ENCODE assay signal across 19 cellular contexts in the genomic region with DNA sequence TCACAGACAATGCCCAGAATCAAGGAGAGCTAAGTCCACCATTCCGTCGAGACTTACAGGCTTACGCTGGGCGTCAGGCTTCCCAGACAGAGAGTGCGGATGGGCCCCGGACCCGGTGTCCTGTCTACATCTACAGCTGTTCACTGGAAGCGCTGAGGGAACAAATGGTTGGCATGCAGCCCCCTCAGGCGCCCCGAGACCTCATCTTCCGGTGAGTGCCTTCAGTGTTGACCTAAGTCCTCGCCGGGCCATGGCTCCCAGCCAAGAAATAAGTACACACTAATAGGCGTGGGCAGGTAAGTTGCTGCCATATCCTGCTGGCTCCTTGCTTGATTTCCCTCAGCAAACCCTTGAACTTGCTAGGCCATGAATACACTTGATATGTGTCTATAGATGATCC. TPM values are rescaled to one million over a fixed set of nuclear protein-coding genes. Genes with fewer than 3 reads are reported as not detected.
A peak's percentile ranks its signal among the peaks of the same experiment; 100 is the strongest.
DNase-seq lines count a peak whose midpoint lies in the region; ATAC-seq and TF ChIP-seq lines count a peak whose summit lies in the region.
"Had no signal": no experiment of that assay in that cellular context is flagged by ENCODE, and none has a peak within 500 bp of the region (broad histone marks: within the 10 kb centered on the region; RNA-seq: fewer than 3 reads in every experiment).

No MANE protein-coding gene starts in this region.

- BruUV-seq in MCF 10A (replicated peaks; lab: Mats Ljungman, UMichigan) (TSS peak; percentile 10), mammary epithelial cell (replicated peaks; lab: Mats Ljungman, UMichigan) (no TSS peak)

- H3K79me1 ChIP-seq in neuronal stem cell (ENCODE audit: low read depth, low read length), result no peaks in the 10 kb centered on the region

- ATAC-seq in lung (ENCODE audit: insufficient read depth, low FRiP score), result no peak
- no peak for ATAC-seq in HG02885 (IDR thresholded peaks at IDR 0.05; ENCODE audit: poor library complexity, unreplicated experiment)

- H2AK5ac ChIP-seq in neuronal stem cell (ENCODE audit: low read depth, low read length), result no peak overlapping the region

- no peak overlapping the region for H3K4me3 ChIP-seq in mammary epithelial cell (replicated peaks in 1 of 3; ENCODE audit: insufficient read depth in 1 of 3, low read depth in 2 of 3, low read length in 3 of 3)
- H3K4me3 ChIP-seq in lung, result no peak overlapping the region
- no peak overlapping the region for H3K4me3 ChIP-seq in neuronal stem cell (ENCODE audit: low read length in 2 of 2)
- H3K4me3 ChIP-seq: BLaER1, PC-9 had no signal

- H3K36me3 ChIP-seq in mammary epithelial cell (ENCODE audit: insufficient read depth, low read length) (peaks cover 27% of the 10 kb centered on the region), lung (ENCODE audit: control insufficient read depth in 2 of 2, insufficient read depth in 2 of 2, low read length in 2 of 2) (peaks cover 27 to 84% of the 10 kb centered on the region in 2 donors), neuronal stem cell (replicated peaks in 1 of 2; ENCODE audit: control insufficient read depth in 2 of 2, insufficient read depth in 2 of 2, low read length in 2 of 2) (peaks cover 69 to 100% of the 10 kb centered on the region in 2 donors)

- H3K79me2 ChIP-seq in mammary epithelial cell (ENCODE audit: insufficient read depth, low read length), result no peaks in the 10 kb centered on the region

- no peak overlapping the region for H3K9ac ChIP-seq in mammary epithelial cell (ENCODE audit: insufficient read depth, low read length)
- no peak overlapping the region for H3K9ac ChIP-seq in neuronal stem cell (ENCODE audit: low read depth, low read length, poor library complexity)
- H3K9ac ChIP-seq: BLaER1 had no signal

- H3K27ac Mint-ChIP-seq in MCF 10A (ENCODE audit: low read depth, unreplicated experiment), result no peak overlapping the region
- H3K27ac Mint-ChIP-seq: IgD-negative memory B cell had no signal

- H3K9me3 ChIP-seq in mammary epithelial cell (replicated peaks; ENCODE audit: insufficient read depth, low read length) (peaks cover 13% of the 10 kb centered on the region), lung (ENCODE audit: control insufficient read depth in 2 of 2, insufficient read depth in 1 of 2, low read length in 1 of 2) (peaks cover 0 to 1% of the 10 kb centered on the region in 2 donors), neuronal stem cell (replicated peaks in 1 of 2; ENCODE audit: control insufficient read depth in 2 of 2, insufficient read depth in 1 of 2, low read depth in 1 of 2, low read length in 2 of 2) (peaks cover 0 to 2% of the 10 kb centered on the region in 2 donors)
- H3K9me3 ChIP-seq: BLaER1 had no signal

- H2BK120ac ChIP-seq in neuronal stem cell (ENCODE audit: low read depth, low read length), result no peak overlapping the region

- H4K8ac ChIP-seq in neuronal stem cell (ENCODE audit: low read depth, low read length), result no peak overlapping the region

- in situ Hi-C loops in mammary epithelial cell (cut with MboI; ENCODE audit: low sequenced_read_pairs in 2 of 2), result no loop called here
- in situ Hi-C loops in ACHN (cut with HindIII; ENCODE audit: low pct_ligation_motif_present, low pct_unique_long_range_greater_than_20kb, low sequenced_read_pairs), result no loop called here

- dilution Hi-C loops in mammary epithelial cell (cut with HindIII; ENCODE audit: low sequenced_read_pairs), result loop anchor here (5.0 kb wide), 1 partner anchor 85 kb away; no protein-coding TSS in a partner anchor

- H3K14ac ChIP-seq in neuronal stem cell (ENCODE audit: low read length), result no peak overlapping the region

- H3K27me3 ChIP-seq in mammary epithelial cell (ENCODE audit: insufficient read depth, low read length) (no peaks in the 10 kb centered on the region), lung (ENCODE audit: control insufficient read depth, insufficient read depth) (no peaks in the 10 kb centered on the region), neuronal stem cell (ENCODE audit: control insufficient read depth in 3 of 3, insufficient read depth in 3 of 3, low read depth in 1 of 3, low read length in 3 of 3) (no peaks in the 10 kb centered on the region)
- H3K27me3 ChIP-seq: BLaER1 had no signal

- no peak overlapping the region for H3K4me3 Mint-ChIP-seq in MCF 10A (ENCODE audit: unreplicated experiment)
- H3K4me3 Mint-ChIP-seq: CD8-positive, alpha-beta memory T cell; IgD-negative memory B cell had no signal

- H3K9me3 Mint-ChIP-seq in MCF 10A (ENCODE audit: unreplicated experiment), result no peaks in the 10 kb centered on the region
- H3K9me3 Mint-ChIP-seq: CD8-positive, alpha-beta memory T cell; IgD-negative memory B cell had no signal

- POLR2A ChIA-PET in MCF 10A (lab: Yijun Ruan, JAX), result interaction anchor here (2.1 kb wide), 1 partner anchor 38 kb away, joined by 5 read pairs; a partner anchor contains a TSS

- no peak overlapping the region for H4K91ac ChIP-seq in neuronal stem cell (ENCODE audit: low read depth, low read length, poor library complexity)

- H3K23ac ChIP-seq in neuronal stem cell (ENCODE audit: low read depth, low read length, poor library complexity), result no peak overlapping the region

- H3K27me3 Mint-ChIP-seq in MCF 10A (ENCODE audit: insufficient read depth, unreplicated experiment), result no peaks in the 10 kb centered on the region
- H3K27me3 Mint-ChIP-seq: CD8-positive, alpha-beta memory T cell; IgD-negative memory B cell had no signal

- CTCF ChIA-PET in MCF 10A (lab: Yijun Ruan, JAX) (interaction anchor here (0.6 to 0.7 kb wide), 2 partner anchors 192 to 1794 kb away, joined by 3 to 4 read pairs; no protein-coding TSS in a partner anchor), mammary epithelial cell (lab: Charles Lee; ENCODE audit: low non-redundant PET) (interaction anchor here (0.6 kb wide), 1 partner anchor 60 kb away, joined by 3 read pairs; a partner anchor contains a TSS)

- H3K4me1 Mint-ChIP-seq in MCF 10A (ENCODE audit: insufficient read depth, unreplicated experiment), result peaks cover 23% of the 10 kb centered on the region

- H2AFZ ChIP-seq in mammary epithelial cell (ENCODE audit: low read depth, low read length) (no peak overlapping the region), neuronal stem cell (ENCODE audit: low read length) (no peak overlapping the region)
- H2AFZ ChIP-seq: PC-9 had no signal

- intact Hi-C loops in MCF 10A (cut with micrococcal nuclease), result no loop called here
- intact Hi-C loops in mammary epithelial cell (cut with micrococcal nuclease), result no loop called here

- peaks cover 65% of the 10 kb centered on the region for H3K36me3 Mint-ChIP-seq in MCF 10A (ENCODE audit: insufficient read depth, unreplicated experiment)

- H2BK12ac ChIP-seq in neuronal stem cell (ENCODE audit: low read length), result no peak overlapping the region

- H3K4me2 ChIP-seq in mammary epithelial cell (ENCODE audit: insufficient read depth, low read depth, low read length), result no peak overlapping the region
- no peak overlapping the region for H3K4me2 ChIP-seq in neuronal stem cell (ENCODE audit: insufficient read depth, low read length, poor library complexity, severe bottlenecking)
- H3K4me2 ChIP-seq: BLaER1, PC-9 had no signal

- no peaks in the 10 kb centered on the region for H4K20me1 ChIP-seq in mammary epithelial cell (ENCODE audit: insufficient read depth, low read length)
- H4K20me1 ChIP-seq: BLaER1 had no signal

- H3K4me1 ChIP-seq in mammary epithelial cell (ENCODE audit: insufficient read depth, low read length) (peaks cover 3% of the 10 kb centered on the region), lung (ENCODE audit: control insufficient read depth in 2 of 2, insufficient read depth in 2 of 2, low read length in 2 of 2) (no peaks in the 10 kb centered on the region), neuronal stem cell (ENCODE audit: control insufficient read depth in 2 of 2, insufficient read depth in 1 of 2, low read depth in 1 of 2, low read length in 2 of 2) (no peaks in the 10 kb centered on the region)
- H3K4me1 ChIP-seq: BLaER1 had no signal

- no peak overlapping the region for H3K4ac ChIP-seq in neuronal stem cell (ENCODE audit: low read length)

- no peak overlapping the region for H2BK15ac ChIP-seq in neuronal stem cell (ENCODE audit: low read length)

- WGBS in mammary epithelial cell (ENCODE audit: low coverage, missing lambda C conversion rate), result 89% methylated on average over 10 of the region's 14 CpGs
- WGBS in lung, 2 donors, result 80 to 91% methylated on average over 14 of the region's 14 CpGs
- no CpG with 5 or more reads among the region's 14 CpGs for WGBS in neuronal stem cell (ENCODE audit: extremely low coverage in 2 of 2, insufficient read length in 2 of 2, insufficient replicate concordance in 1 of 2), 2 donors

- H3K27ac ChIP-seq in mammary epithelial cell (ENCODE audit: insufficient read depth, low read depth, low read length) (no peak overlapping the region), lung (ENCODE audit: low read depth in 1 of 2, low read length in 1 of 2) (no peak overlapping the region), neuronal stem cell (replicated peaks; ENCODE audit: low read length) (no peak overlapping the region)
- H3K27ac ChIP-seq: BLaER1, PC-9 had no signal

- no peak overlapping the region for H2BK5ac ChIP-seq in neuronal stem cell (ENCODE audit: low read length)

- TF ChIP-seq CTCF in MCF 10A (IDR thresholded peaks at IDR 0.05; ENCODE audit: unreplicated experiment) (no peak), mammary epithelial cell (conservative IDR thresholded peaks at IDR 0.05 in 1 of 2, IDR thresholded peaks at IDR 0.05 in 1 of 2; ENCODE audit: extremely low read depth in 1 of 2, insufficient read depth in 1 of 2, low read depth in 1 of 2, low read length in 2 of 2) (no peak), lung (IDR thresholded peaks at IDR 0.05; ENCODE audit: control extremely low read depth, extremely low read depth) (no peak)

- no peak for DNase-seq in MCF 10A (ENCODE audit: unreplicated experiment)
- DNase-seq in mammary epithelial cell, result no peak
- DNase-seq in NCI-H510A treated with DMSO at 0.1 percent for 48 hours (lab: John Stamatoyannopoulos, UW), result peak; percentile 99
- peak; percentile 65 for DNase-seq in lung (ENCODE audit: low spot score)
- no peak for DNase-seq in ACHN
- no peak for DNase-seq in neuronal stem cell (ENCODE audit: low spot score)
- no peak for DNase-seq in activated T-cell treated with anti-CD3 and anti-CD28 coated beads, Interleukin-2, amount 50 U/mL, for 1 hour
- DNase-seq: 8988T; CD8-positive, alpha-beta memory T cell; EL; NCI-H1417 treated with DMSO at 0.1 percent for 48 hours; NCI-H1930; NCI-H2171 treated with DMSO at 0.1 percent for 48 hours; NCI-H446 treated with DMSO at 0.1 percent for 48 hours; NCI-H774; PC-9 had no signal

- H3K18ac ChIP-seq in neuronal stem cell (ENCODE audit: low read length), result no peak overlapping the region

RNA-seq across cellular contexts. Expression of a gene that starts 26.2 kb away (rescaled TPM):
- total RNA-seq in MCF 10A (2022) (14.5 and 23.0 TPM in 2 replicates), mammary epithelial cell (10 to 100 TPM; 11.9 to 12.0 TPM), lung (10 to 100 TPM; 66.5 to 72.4 TPM)
- polyA plus RNA-seq in mammary epithelial cell (22.3 TPM), lung (100 to 1,000 TPM in 1 of 2 donors, 10 to 100 TPM in 1; 35.8 to 103 TPM)
- polyA minus RNA-seq in mammary epithelial cell, result 7.1 TPM
- 22.2 TPM for polyA plus RNA-seq in neuronal stem cell (2013, experiment 1 of 2)
- 22.5 TPM for polyA plus RNA-seq in neuronal stem cell (2013, experiment 2 of 2)

RNA-seq across cellular contexts. Expression of a gene that starts 37.8 kb away (rescaled TPM):
- 65.3 and 67.4 TPM in 2 replicates for total RNA-seq in MCF 10A (2022)
- total RNA-seq in mammary epithelial cell, result 10 to 100 TPM; 31.2 to 50.1 TPM
- 7.6 TPM for polyA plus RNA-seq in mammary epithelial cell
- 94.0 TPM for polyA minus RNA-seq in mammary epithelial cell
- total RNA-seq in lung, result 10 to 100 TPM; 48.5 to 71.5 TPM
- 10 to 100 TPM; 15.2 to 31.8 TPM for polyA plus RNA-seq in lung
- polyA plus RNA-seq in neuronal stem cell (2013, experiment 1 of 2), result 4.2 TPM
- 4.0 TPM for polyA plus RNA-seq in neuronal stem cell (2013, experiment 2 of 2)

RNA-seq across cellular contexts. Expression of a gene that starts 37.9 kb away (rescaled TPM):
- 52.0 and 61.6 TPM in 2 replicates for total RNA-seq in MCF 10A (2022)
- 10 to 100 TPM; 34.7 to 44.3 TPM for total RNA-seq in mammary epithelial cell
- polyA plus RNA-seq in mammary epithelial cell, result 20.4 TPM
- polyA minus RNA-seq in mammary epithelial cell, result 23.8 TPM
- 10 to 100 TPM; 35.5 to 44.4 TPM for total RNA-seq in lung
- 10 to 100 TPM; 35.9 to 45.1 TPM for polyA plus RNA-seq in lung
- polyA plus RNA-seq in neuronal stem cell (2013, experiment 1 of 2), result 15.7 TPM
- polyA plus RNA-seq in neuronal stem cell (2013, experiment 2 of 2), result 16.3 TPM

RNA-seq across cellular contexts. Expression of a gene that starts 59.7 kb away (rescaled TPM):
- total RNA-seq in MCF 10A (2022) (86.0 and 99.9 TPM in 2 replicates), mammary epithelial cell (100 to 1,000 TPM in 1 of 2 donors, 10 to 100 TPM in 1; 34.7 to 137 TPM), lung (100 to 1,000 TPM in 1 of 2 donors, 10 to 100 TPM in 1; 41.2 to 126 TPM)
- polyA plus RNA-seq in mammary epithelial cell (264 TPM), lung (100 to 1,000 TPM in 1 of 2 donors, 10 to 100 TPM in 1; 79.1 to 174 TPM)
- 136 TPM for polyA minus RNA-seq in mammary epithelial cell
- polyA plus RNA-seq in neuronal stem cell (2013, experiment 1 of 2), result 16.3 TPM
- 15.7 TPM for polyA plus RNA-seq in neuronal stem cell (2013, experiment 2 of 2)

Comparison
In these comparisons a context has a peak if more than half of its experiments do, and no peak if none do; other contexts are left out.
1. DNase-seq: peak in NCI-H510A treated with DMSO at 0.1 percent for 48 hours (single experiment) and lung (single experiment); none in MCF 10A (single experiment), mammary epithelial cell (single experiment), ACHN (single experiment), neuronal stem cell (single experiment) and activated T-cell treated with anti-CD3 and anti-CD28 coated beads, Interleukin-2, amount 50 U/mL, for 1 hour (single experiment).